In genomic region chr3:125136966-125137365, GRCh38 we compare ENCODE assay signal across 1 cellular context.
TF ChIP-seq lines count a peak whose summit lies in the region.

No MANE protein-coding gene starts in this region.

TF ChIP-seq in GM12878, 131 proteins besides CTCF, POLR2A, EP300 and RAD21 (continued from another document):
- TF ChIP-seq PBX3 (IDR thresholded peaks at IDR 0.05; ENCODE audit: insufficient replicate concordance, low read depth, low read length) = no peak
- no peak for TF ChIP-seq MTA2 (IDR thresholded peaks at IDR 0.05; ENCODE audit: low read depth)
- TF ChIP-seq SRF (IDR thresholded peaks at IDR 0.05; ENCODE audit: low read depth in 2 of 2, low read length in 2 of 2) = no peak
- no peak for TF ChIP-seq NKRF (conservative IDR thresholded peaks at IDR 0.05)
- TF ChIP-seq EGR1 (IDR thresholded peaks at IDR 0.05; ENCODE audit: borderline replicate concordance in 1 of 2, low read depth in 2 of 2, low read length in 2 of 2) = no peak
- no peak for TF ChIP-seq ZBED1 (IDR thresholded peaks at IDR 0.05; ENCODE audit: borderline replicate concordance)
- no peak for TF ChIP-seq ZSCAN29 (IDR thresholded peaks at IDR 0.05)
- no peak for TF ChIP-seq CREB1 (IDR thresholded peaks at IDR 0.05; ENCODE audit: low read depth)
- TF ChIP-seq TCF7 (IDR thresholded peaks at IDR 0.05; ENCODE audit: borderline replicate concordance) = no peak
- TF ChIP-seq CEBPZ (IDR thresholded peaks at IDR 0.05; ENCODE audit: low read depth, low read length) = no peak
- no peak for TF ChIP-seq BCL3 (IDR thresholded peaks at IDR 0.05; ENCODE audit: borderline replicate concordance, insufficient read depth, low read depth, low read length, poor library complexity, severe bottlenecking)
- TF ChIP-seq NR2C1 (IDR thresholded peaks at IDR 0.05) = no peak
- no peak for TF ChIP-seq SMAD5 (IDR thresholded peaks at IDR 0.05; ENCODE audit: low read depth)
- TF ChIP-seq POLR2AphosphoS2 (IDR thresholded peaks at IDR 0.05; ENCODE audit: low read depth, low read length) = no peak
- no peak for TF ChIP-seq RUNX3 (IDR thresholded peaks at IDR 0.05; ENCODE audit: low read length)
